In the genomic region with DNA sequence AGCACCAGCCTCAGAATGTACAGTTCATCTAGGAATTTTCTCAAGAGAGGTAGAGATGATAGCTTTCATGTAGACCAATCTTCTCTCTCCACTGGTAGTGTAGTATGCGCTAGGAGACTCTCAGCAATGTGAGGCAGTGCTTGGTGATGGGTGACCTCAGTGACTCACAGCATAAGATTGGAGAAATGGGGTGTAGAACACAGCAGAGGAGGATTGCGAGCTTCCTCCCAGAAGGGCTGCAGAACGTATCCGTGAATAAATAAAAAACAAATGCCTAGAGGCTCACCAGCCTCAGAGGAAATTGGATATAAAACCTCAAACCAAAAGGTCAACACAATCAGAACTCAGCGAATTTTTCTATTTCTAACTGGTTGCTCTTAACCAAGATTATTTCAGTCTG, we compare ENCODE assay signal across 1 cellular context.
TF ChIP-seq lines count a peak whose summit lies in the region.

No MANE protein-coding gene starts in this region.

TF ChIP-seq in HEK293T, 16 proteins besides CTCF, POLR2A, EP300 and RAD21 (continued from another document):
- no peak for TF ChIP-seq L3MBTL2 (conservative IDR thresholded peaks at IDR 0.05)
- TF ChIP-seq TARDBP (IDR thresholded peaks at IDR 0.05): no peak
- TF ChIP-seq CTBP1 (IDR thresholded peaks at IDR 0.05; ENCODE audit: borderline replicate concordance): no peak
- TF ChIP-seq NFRKB (IDR thresholded peaks at IDR 0.05): no peak
- TF ChIP-seq ZNF384 (IDR thresholded peaks at IDR 0.05): no peak
- TF ChIP-seq SP1 (IDR thresholded peaks at IDR 0.05): no peak
- TF ChIP-seq ARNT (IDR thresholded peaks at IDR 0.05): no peak
- TF ChIP-seq BHLHE40 (IDR thresholded peaks at IDR 0.05; ENCODE audit: borderline replicate concordance): no peak
- TF ChIP-seq FOXK2 (IDR thresholded peaks at IDR 0.05): no peak
- TF ChIP-seq SUZ12 (IDR thresholded peaks at IDR 0.05): no peak
